Comparison of ENCODE assay signal across 27 cellular contexts in genomic region chr3:53500165-53500777, GRCh38. TPM values are rescaled to one million over a fixed set of nuclear protein-coding genes. Genes with fewer than 3 reads are reported as not detected.
"Had no signal": no experiment of that assay in that cellular context is flagged by ENCODE, and none has a peak within 500 bp of the region (broad histone marks: within the 10 kb centered on the region; RNA-seq: fewer than 3 reads in every experiment).

No MANE protein-coding gene starts in this region.

- H3K9ac ChIP-seq: neural progenitor cell had no signal

- H3K36me3 ChIP-seq: left ventricle myocardium inferior, neural progenitor cell, neutrophil, right atrium auricular region, right lobe of liver, tibial nerve, vagina had no signal

- H3K9me3 ChIP-seq: left ventricle myocardium inferior, neutrophil, right atrium auricular region, right lobe of liver, tibial nerve, vagina had no signal

- ATAC-seq: left colon; naive thymus-derived CD8-positive, alpha-beta T cell; stimulated activated memory B cell treated with anti-CD40 and anti-IgM and Interleukin-4, amounts not matched to agents 10 μg/mL and 1 μg/mL and 100 μg/mL, for 72 hours; stimulated activated naive CD8-positive, alpha-beta T cell treated with anti-CD3 and anti-CD28 coated beads, Interleukin-15, amount 100 ng/mL, for 72 hours had no signal

- H3K36me3 Mint-ChIP-seq: naive thymus-derived CD8-positive, alpha-beta T cell; neural progenitor cell; stimulated activated memory B cell treated with anti-CD40 and anti-IgM and Interleukin-4, amounts not matched to agents 10 μg/mL and 1 μg/mL and 100 μg/mL, for 72 hours; type B pancreatic cell had no signal

- H3K4me3 ChIP-seq: left ventricle myocardium inferior, neural progenitor cell, right lobe of liver, smooth muscle cell, tibial nerve, vagina had no signal

- H3K27me3 ChIP-seq: right atrium auricular region, right lobe of liver, vagina had no signal

- H3K9me3 Mint-ChIP-seq: naive thymus-derived CD8-positive, alpha-beta T cell; nephron progenitor cell; neural progenitor cell; stimulated activated memory B cell treated with anti-CD40 and anti-IgM and Interleukin-4, amounts not matched to agents 10 μg/mL and 1 μg/mL and 100 μg/mL, for 72 hours; stimulated activated naive CD8-positive, alpha-beta T cell treated with anti-CD3 and anti-CD28 coated beads, Interleukin-15, amount 100 ng/mL, for 72 hours; type B pancreatic cell had no signal

- DNase-seq: hippocampal formation; kidney; left colon; left ventricle myocardium inferior; mammary epithelial cell; mesenchymal stem cell; naive thymus-derived CD8-positive, alpha-beta T cell; nephron progenitor cell; occipital lobe; right lobe of liver; stimulated activated CD4-positive, alpha-beta T cell treated with anti-CD3 and anti-CD28 coated beads, Interleukin-1b, Interleukin-23, amount 100 ng/mL, for 48 hours; stimulated activated CD4-positive, alpha-beta T cell treated with anti-CD3 and anti-CD28 coated beads, Interleukin-2, amount 100 ng/mL, for 48 hours; stimulated activated CD4-positive, alpha-beta T cell treated with anti-CD3 and anti-CD28 coated beads, Interleukin-4, amount 100 ng/mL, for 4 hours; stimulated activated CD8-positive, alpha-beta memory T cell treated with anti-CD3 and anti-CD28 coated beads, Interleukin-4, amount 100 ng/mL, for 48 hours; stimulated activated naive CD4-positive, alpha-beta T cell treated with Interleukin-2 at 50 U/mL for 16 hours; stimulated activated naive CD8-positive, alpha-beta T cell treated with anti-CD3 and anti-CD28 coated beads, Interleukin-15, amount 100 ng/mL, for 72 hours; substantia nigra had no signal

- H3K4me3 Mint-ChIP-seq: naive thymus-derived CD8-positive, alpha-beta T cell; neural progenitor cell; stimulated activated memory B cell treated with anti-CD40 and anti-IgM and Interleukin-4, amounts not matched to agents 10 μg/mL and 1 μg/mL and 100 μg/mL, for 72 hours; stimulated activated naive CD8-positive, alpha-beta T cell treated with anti-CD3 and anti-CD28 coated beads, Interleukin-15, amount 100 ng/mL, for 72 hours had no signal

- H3K27ac Mint-ChIP-seq: naive thymus-derived CD8-positive, alpha-beta T cell; neural progenitor cell; progenitor cell of endocrine pancreas; stimulated activated memory B cell treated with anti-CD40 and anti-IgM and Interleukin-4, amounts not matched to agents 10 μg/mL and 1 μg/mL and 100 μg/mL, for 72 hours; stimulated activated naive CD8-positive, alpha-beta T cell treated with anti-CD3 and anti-CD28 coated beads, Interleukin-15, amount 100 ng/mL, for 72 hours; type B pancreatic cell had no signal

- H3K4me2 ChIP-seq: neural progenitor cell, smooth muscle cell had no signal

- H3K27ac ChIP-seq: left ventricle myocardium inferior, neural progenitor cell, neutrophil, tibial nerve, vagina had no signal

RNA-seq across cellular contexts. Expression of gene CACNA1D, which starts 5.9 kb away (rescaled TPM):
- total RNA-seq: naive thymus-derived CD8-positive, alpha-beta T cell; pulmonary artery endothelial cell had no signal
